In genomic region chr1:152533327-152533938, GRCh38 we compare ENCODE assay signal across 9 cellular contexts. TPM values are rescaled to one million over a fixed set of nuclear protein-coding genes. Genes with fewer than 3 reads are reported as not detected.
DNase-seq lines count a peak whose midpoint lies in the region; ATAC-seq and TF ChIP-seq lines count a peak whose summit lies in the region.
"Had no signal": no experiment of that assay in that cellular context is flagged by ENCODE, and none has a peak within 500 bp of the region (broad histone marks: within the 10 kb centered on the region; RNA-seq: fewer than 3 reads in every experiment).

No MANE protein-coding gene starts in this region.

- intact Hi-C loops in PC-9 (cut with micrococcal nuclease; ENCODE audit: unreplicated experiment): no loop called here

- POLR2A ChIA-PET in PC-9 (lab: Charles Lee; ENCODE audit: unreplicated experiment): no interaction called here

- peaks cover 22% of the 10 kb centered on the region; the same call in 1 of the 2 replicates for H3K27me3 ChIP-seq in PC-9 (ENCODE audit: insufficient read depth, low read depth)

- BruUV-seq in PC-9 (replicated peaks; lab: Mats Ljungman, UMichigan): no TSS peak

- peak; percentile 18 for DNase-seq in COR-L47 (lab: John Stamatoyannopoulos, UW)
- peak in 1 of 2 experiments; percentile 35 for DNase-seq in PC-9
- peak; percentile 71 for DNase-seq in endothelial cell (ENCODE audit: low spot score)
- peak; percentile 12 to 32 for DNase-seq in stimulated activated CD4-positive, alpha-beta T cell treated with anti-CD3 and anti-CD28 coated beads, Interleukin-4, amount 100 ng/mL, for 48 hours (ENCODE audit: low read depth in 2 of 2)
- DNase-seq in middle frontal gyrus (ENCODE audit: extremely low spot score, low spot score): no peak
- no peak for DNase-seq in hypothalamus (lab: John Stamatoyannopoulos, UW)

- no peak overlapping the region for H3K4me3 Mint-ChIP-seq in endothelial cell (ENCODE audit: unreplicated experiment)

- no peaks in the 10 kb centered on the region for H3K36me3 ChIP-seq in PC-9 (ENCODE audit: low read depth)

- H3F3A ChIP-seq in PC-9 (ENCODE audit: insufficient read depth, low read depth): no peaks in the 10 kb centered on the region

- no peak overlapping the region for H3K27ac ChIP-seq in PC-9

- no peak overlapping the region for H2AFZ ChIP-seq in PC-9

- no peak overlapping the region for H3K27ac Mint-ChIP-seq in endothelial cell (ENCODE audit: unreplicated experiment)

- H3K4me1 Mint-ChIP-seq in endothelial cell (ENCODE audit: unreplicated experiment): no peaks in the 10 kb centered on the region

- no peak overlapping the region for H3K4me2 ChIP-seq in PC-9

- H3K9me2 ChIP-seq in PC-9 (ENCODE audit: insufficient read depth): no peaks in the 10 kb centered on the region

- no peaks in the 10 kb centered on the region for H4K20me1 ChIP-seq in PC-9 (ENCODE audit: insufficient read depth)

- H3K9me3 ChIP-seq in PC-9 (ENCODE audit: insufficient read depth, low read depth): no peaks in the 10 kb centered on the region

- no peaks in the 10 kb centered on the region for H3K27me3 Mint-ChIP-seq in endothelial cell (ENCODE audit: unreplicated experiment)

- H3K4me1 ChIP-seq in PC-9 (replicated peaks; ENCODE audit: insufficient read depth): no peaks in the 10 kb centered on the region

- no peak for ATAC-seq in HG03280 (IDR thresholded peaks at IDR 0.05; ENCODE audit: unreplicated experiment)

- H3K4me3 ChIP-seq in GM12875 (ENCODE audit: low read depth, low read length) (no peak overlapping the region), PC-9 (no peak overlapping the region)

- no peaks in the 10 kb centered on the region for H3K79me2 ChIP-seq in PC-9 (ENCODE audit: low read depth)

- no peaks in the 10 kb centered on the region for H3K36me3 Mint-ChIP-seq in endothelial cell (ENCODE audit: low read depth, unreplicated experiment)

- TF ChIP-seq CTCF in GM12875 (IDR thresholded peaks at IDR 0.05; ENCODE audit: borderline replicate concordance, insufficient read depth, low read depth, low read length) (peak; percentile 74), PC-9 (conservative IDR thresholded peaks at IDR 0.05) (peak; percentile 90), endothelial cell (IDR thresholded peaks at IDR 0.05; ENCODE audit: unreplicated experiment) (peak; percentile 74)

- H3K9me3 Mint-ChIP-seq in endothelial cell (ENCODE audit: unreplicated experiment): no peaks in the 10 kb centered on the region

- CTCF ChIA-PET in PC-9 (lab: Charles Lee): no interaction called here

RNA-seq across cellular contexts. Expression of gene CRCT1, which starts 19.2 kb away (rescaled TPM):
- not detected in 2 replicates for total RNA-seq in PC-9 (2021)
- not detected for total RNA-seq in endothelial cell (ENCODE audit: unreplicated experiment)
- total RNA-seq: pulmonary artery endothelial cell had no signal

RNA-seq across cellular contexts. Expression of gene LCE5A, which starts 22.8 kb away (rescaled TPM):
- not detected in 2 replicates for total RNA-seq in PC-9 (2021)
- total RNA-seq in endothelial cell (ENCODE audit: unreplicated experiment): not detected
- total RNA-seq: pulmonary artery endothelial cell had no signal

RNA-seq across cellular contexts. Expression of gene LCE3E, which starts 33.1 kb away (rescaled TPM):
- not detected in 2 replicates for total RNA-seq in PC-9 (2021)
- not detected for total RNA-seq in endothelial cell (ENCODE audit: unreplicated experiment)
- total RNA-seq: pulmonary artery endothelial cell had no signal

RNA-seq across cellular contexts. Expression of gene LCE3D, which starts 46.9 kb away (rescaled TPM):
- total RNA-seq in PC-9 (2021) (not detected in 2 replicates), endothelial cell (ENCODE audit: unreplicated experiment) (not detected)
- total RNA-seq: pulmonary artery endothelial cell had no signal

Comparison
In these comparisons a context has a peak if more than half of its experiments do, and no peak if none do; other contexts are left out.
1. DNase-seq: peak in COR-L47 (single experiment), endothelial cell (single experiment) and stimulated activated CD4-positive, alpha-beta T cell treated with anti-CD3 and anti-CD28 coated beads, Interleukin-4, amount 100 ng/mL, for 48 hours (2 of 2); none in middle frontal gyrus (single experiment) and hypothalamus (0 of 51).
2. Peak in every context shown above with its lines, with median percentiles within 50 percentile points of each other: CTCF ChIP-seq.